8 cellular contexts compared by ENCODE assay signal in the genomic region with DNA sequence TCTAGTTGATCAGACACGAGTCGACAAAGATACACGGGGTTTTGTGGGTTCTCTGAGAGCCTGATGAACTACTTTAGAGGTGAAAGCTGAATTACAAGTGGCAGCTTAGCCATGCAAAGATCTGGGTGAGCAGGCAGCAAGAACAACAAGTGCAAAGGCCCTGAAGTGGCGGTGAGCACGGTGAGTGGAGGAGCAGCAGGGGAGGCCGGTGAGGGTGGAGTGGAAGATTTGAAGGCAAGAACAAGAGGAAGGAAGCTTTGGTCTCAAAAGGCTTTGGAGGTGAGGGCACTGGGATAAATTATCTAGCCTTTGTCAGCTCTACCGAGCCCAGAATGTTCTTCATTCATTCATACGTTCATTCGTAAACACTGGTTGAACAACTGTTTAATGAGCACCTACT. TPM values are rescaled to one million over a fixed set of nuclear protein-coding genes. Genes with fewer than 3 reads are reported as not detected.
DNase-seq lines count a peak whose midpoint lies in the region; ATAC-seq lines count a peak whose summit lies in the region.

No MANE protein-coding gene starts in this region.

- H3K36me3 ChIP-seq in iPS-20b (ENCODE audit: insufficient read depth, low read depth, low read length) (peaks cover 21% of the 10 kb centered on the region; the same call in 1 of the 2 replicates), stomach smooth muscle (ENCODE audit: control insufficient read depth in 2 of 2, insufficient read depth in 2 of 2, low read length in 2 of 2) (peaks cover 5 to 9% of the 10 kb centered on the region in 2 donors)

- H3K9me3 ChIP-seq in iPS-20b (ENCODE audit: insufficient read depth, low read depth, low read length) = no peaks in the 10 kb centered on the region
- no peaks in the 10 kb centered on the region for H3K9me3 ChIP-seq in stomach smooth muscle (ENCODE audit: control insufficient read depth in 2 of 2, low read length in 2 of 2)

- H3K4me3 ChIP-seq in iPS-20b (ENCODE audit: low read length) (peak overlapping the region; percentile 97), stomach smooth muscle (ENCODE audit: low read length in 2 of 2) (peak overlapping the region; percentile 88 to 93)

- H3K9ac ChIP-seq in iPS-20b (ENCODE audit: low read depth, low read length) = peak overlapping the region; percentile 97; the same call in 1 of the 2 replicates
- H3K9ac ChIP-seq in stomach smooth muscle (ENCODE audit: low read length in 2 of 2) = peak overlapping the region; percentile 88 to 90

- H3K27me3 ChIP-seq in iPS-20b (ENCODE audit: insufficient read depth, low read length) (no peaks in the 10 kb centered on the region), stomach smooth muscle (ENCODE audit: control insufficient read depth in 1 of 2, insufficient read depth in 2 of 2, low read length in 2 of 2) (no peaks in the 10 kb centered on the region)

- H3K27ac Mint-ChIP-seq in activated naive CD4-positive, alpha-beta T cell treated with anti-CD3 and anti-CD28 coated beads, Interleukin-2, amount 50 U/mL, for 72 hours = peak overlapping the region; percentile 90 to 96

- peaks cover 57% of the 10 kb centered on the region for H3K4me1 Mint-ChIP-seq in activated T-cell treated with anti-CD3 and anti-CD28 coated beads, Interleukin-2, amount 50 U/mL, for 4 hours (ENCODE audit: low read depth)

- H3K27me3 Mint-ChIP-seq in activated T-cell treated with anti-CD3 and anti-CD28 coated beads, Interleukin-2, amount 50 U/mL, for 4 hours (ENCODE audit: low read depth) = no peaks in the 10 kb centered on the region

- peaks cover 16% of the 10 kb centered on the region for H3K36me3 Mint-ChIP-seq in activated T-cell treated with anti-CD3 and anti-CD28 coated beads, Interleukin-2, amount 50 U/mL, for 4 hours (ENCODE audit: insufficient read depth)
- H3K36me3 Mint-ChIP-seq in activated naive CD4-positive, alpha-beta T cell treated with anti-CD3 and anti-CD28 coated beads, Interleukin-2, amount 50 U/mL, for 72 hours = peaks cover 15 to 27% of the 10 kb centered on the region in 2 donors

- no peak for DNase-seq in activated T-cell treated with anti-CD3 and anti-CD28 coated beads, Interleukin-2, amount 50 U/mL, for 4 hours
- DNase-seq in activated T-cell treated with anti-CD3 and anti-CD28 coated beads, Interleukin-2, amount 50 U/mL, for 1 hour = no peak
- no peak for DNase-seq in activated naive CD4-positive, alpha-beta T cell treated with anti-CD3 and anti-CD28 coated beads, Interleukin-2, amount 50 U/mL, for 72 hours (ENCODE audit: low spot score in 2 of 2)
- no peak for DNase-seq in NCI-H1417 treated with DMSO at 0.1 percent for 48 hours (lab: John Stamatoyannopoulos, UW)
- DNase-seq in superior temporal gyrus (ENCODE audit: extremely low spot score) = no peak
- no peak for DNase-seq in effector CD4-positive, alpha-beta T cell

- H3K4me1 ChIP-seq in iPS-20b (ENCODE audit: insufficient read depth, low read length) = peaks cover 5% of the 10 kb centered on the region; the same call in 1 of the 2 replicates
- H3K4me1 ChIP-seq in stomach smooth muscle (ENCODE audit: control insufficient read depth, insufficient read depth, low read length) = peaks cover 40% of the 10 kb centered on the region

- H3K27ac ChIP-seq in iPS-20b (ENCODE audit: low read length) (peak overlapping the region; percentile 15), stomach smooth muscle (ENCODE audit: low read length) (peak overlapping the region; percentile 87)

- no peak for ATAC-seq in activated T-cell treated with anti-CD3 and anti-CD28 coated beads, Interleukin-2, amount 50 U/mL, for 4 hours
- ATAC-seq in activated naive CD4-positive, alpha-beta T cell treated with anti-CD3 and anti-CD28 coated beads, Interleukin-2, amount 50 U/mL, for 72 hours = no peak

- no peaks in the 10 kb centered on the region for H3K9me3 Mint-ChIP-seq in activated T-cell treated with anti-CD3 and anti-CD28 coated beads, Interleukin-2, amount 50 U/mL, for 4 hours
- H3K9me3 Mint-ChIP-seq in activated naive CD4-positive, alpha-beta T cell treated with anti-CD3 and anti-CD28 coated beads, Interleukin-2, amount 50 U/mL, for 72 hours = no peaks in the 10 kb centered on the region

- peak overlapping the region; percentile 90 for H3K4me3 Mint-ChIP-seq in activated T-cell treated with anti-CD3 and anti-CD28 coated beads, Interleukin-2, amount 50 U/mL, for 4 hours

RNA-seq across cellular contexts. Expression of gene ZNF865, which starts 1.4 kb away (rescaled TPM):
- 10 to 100 TPM; 14.5 to 15.9 (median 15.4) TPM for total RNA-seq in activated T-cell treated with anti-CD3 and anti-CD28 coated beads, Interleukin-2, amount 50 U/mL, for 4 hours
- total RNA-seq in activated naive CD4-positive, alpha-beta T cell treated with anti-CD3 and anti-CD28 coated beads, Interleukin-2, amount 50 U/mL, for 72 hours = 10 to 100 TPM; 13.7 to 15.5 TPM

RNA-seq across cellular contexts. Expression of gene ZNF524, which starts 6.7 kb away (rescaled TPM):
- 10 to 100 TPM; 12.5 to 12.6 (median 12.6) TPM for total RNA-seq in activated T-cell treated with anti-CD3 and anti-CD28 coated beads, Interleukin-2, amount 50 U/mL, for 4 hours
- total RNA-seq in activated naive CD4-positive, alpha-beta T cell treated with anti-CD3 and anti-CD28 coated beads, Interleukin-2, amount 50 U/mL, for 72 hours = 10 to 100 TPM; 21.4 to 29.7 TPM

RNA-seq across cellular contexts. Expression of gene FIZ1, which starts 7.5 kb away (rescaled TPM):
- total RNA-seq in activated T-cell treated with anti-CD3 and anti-CD28 coated beads, Interleukin-2, amount 50 U/mL, for 4 hours = 10 to 100 TPM; 31.4 to 35.5 (median 34.4) TPM
- total RNA-seq in activated naive CD4-positive, alpha-beta T cell treated with anti-CD3 and anti-CD28 coated beads, Interleukin-2, amount 50 U/mL, for 72 hours = 10 to 100 TPM; 10.2 to 12.3 TPM

RNA-seq across cellular contexts. Expression of gene ZNF784, which starts 17.5 kb away (rescaled TPM):
- total RNA-seq in activated T-cell treated with anti-CD3 and anti-CD28 coated beads, Interleukin-2, amount 50 U/mL, for 4 hours = 1 to 10 TPM; 3.3 to 3.4 (median 3.4) TPM
- 1 to 10 TPM; 3.6 to 3.9 TPM for total RNA-seq in activated naive CD4-positive, alpha-beta T cell treated with anti-CD3 and anti-CD28 coated beads, Interleukin-2, amount 50 U/mL, for 72 hours

RNA-seq across cellular contexts. Expression of gene ZNF579, which starts 26.2 kb away (rescaled TPM):
- total RNA-seq in activated T-cell treated with anti-CD3 and anti-CD28 coated beads, Interleukin-2, amount 50 U/mL, for 4 hours = 10 to 100 TPM; 10.1 to 12.2 (median 11.0) TPM
- 10 to 100 TPM in 1 of 2 donors, 1 to 10 TPM in 1; 8.7 to 10.1 TPM for total RNA-seq in activated naive CD4-positive, alpha-beta T cell treated with anti-CD3 and anti-CD28 coated beads, Interleukin-2, amount 50 U/mL, for 72 hours
